ENCODE assay signal across 8 cellular contexts in genomic region chr15:85707519-85708338, GRCh38.
A peak's percentile ranks its signal among the peaks of the same experiment; 100 is the strongest.
DNase-seq lines count a peak whose midpoint lies in the region; ATAC-seq, FAIRE-seq and TF ChIP-seq lines count a peak whose summit lies in the region.

No MANE protein-coding gene starts in this region.

- no peak for TF ChIP-seq POLR2A in uterus (IDR thresholded peaks at IDR 0.05)

- no peak for TF ChIP-seq CTCF in cardiac fibroblast (IDR thresholded peaks at IDR 0.05; ENCODE audit: low read depth, low read length)
- TF ChIP-seq CTCF in uterus (IDR thresholded peaks at IDR 0.05) = no peak

- CTCF ChIA-PET in activated naive CD4-positive, alpha-beta T cell treated with anti-CD3 and anti-CD28 coated beads for 36 hours (lab: Charles Lee) = interaction anchor here (0.6 to 2.2 kb wide), 5 partner anchors 10 to 198 kb away, joined by 3 to 15 read pairs (median 3); no protein-coding TSS in a partner anchor

- H3K4me3 Mint-ChIP-seq in activated naive CD4-positive, alpha-beta T cell treated with anti-CD3 and anti-CD28 coated beads for 36 hours = peak overlapping the region; percentile 79
- peak overlapping the region; percentile 70 to 93 (median 88) for H3K4me3 Mint-ChIP-seq in IgD-negative memory B cell
- H3K4me3 Mint-ChIP-seq in memory B cell = peak overlapping the region; percentile 83

- no peak for FAIRE-seq in GM19239 (lab: Jason Lieb, UNC)

- H3K27ac Mint-ChIP-seq in activated naive CD4-positive, alpha-beta T cell treated with anti-CD3 and anti-CD28 coated beads for 36 hours = peak overlapping the region; percentile 99
- H3K27ac Mint-ChIP-seq in IgD-negative memory B cell = peak overlapping the region; percentile 97 to 99 (median 98)
- H3K27ac Mint-ChIP-seq in memory B cell = peak overlapping the region; percentile 99

- H3K4me1 Mint-ChIP-seq in activated naive CD4-positive, alpha-beta T cell treated with anti-CD3 and anti-CD28 coated beads for 36 hours (ENCODE audit: low read depth) = peaks cover 87% of the 10 kb centered on the region
- H3K4me1 Mint-ChIP-seq in IgD-negative memory B cell = peaks cover 60 to 70% (median 68%) of the 10 kb centered on the region in 3 donors
- peaks cover 48% of the 10 kb centered on the region for H3K4me1 Mint-ChIP-seq in memory B cell

- DNase-seq in activated naive CD4-positive, alpha-beta T cell treated with anti-CD3 and anti-CD28 coated beads for 36 hours = peak; percentile 51
- no peak for DNase-seq in activated naive CD4-positive, alpha-beta T cell treated with anti-CD3 and anti-CD28 coated beads, Interleukin-2, amount 50 U/mL, for 16 hours
- DNase-seq in cardiac fibroblast (ENCODE audit: low read depth in 2 of 2) = peak; percentile 45 to 76
- DNase-seq in memory B cell (ENCODE audit: low spot score in 2 of 2) = no peak
- no peak for DNase-seq in uterus
- no peak for DNase-seq in GM19239 (ENCODE audit: insufficient read length, low spot score)
- no peak for DNase-seq in ureter (ENCODE audit: low spot score)

- ATAC-seq in memory B cell (ENCODE audit: low read depth) = peak; percentile 41

- H3K4me1 ChIP-seq in uterus = peaks cover 11 to 46% of the 10 kb centered on the region in 2 donors

- no peaks in the 10 kb centered on the region for H3K27me3 ChIP-seq in uterus

- peak overlapping the region; percentile 88 to 98 for H3K27ac ChIP-seq in uterus

- no peaks in the 10 kb centered on the region for H3K9me3 Mint-ChIP-seq in activated naive CD4-positive, alpha-beta T cell treated with anti-CD3 and anti-CD28 coated beads for 36 hours
- no peaks in the 10 kb centered on the region for H3K9me3 Mint-ChIP-seq in IgD-negative memory B cell
- H3K9me3 Mint-ChIP-seq in memory B cell = no peaks in the 10 kb centered on the region

- H3K36me3 Mint-ChIP-seq in activated naive CD4-positive, alpha-beta T cell treated with anti-CD3 and anti-CD28 coated beads for 36 hours (ENCODE audit: low read depth) = peaks cover 32% of the 10 kb centered on the region
- H3K36me3 Mint-ChIP-seq in IgD-negative memory B cell = peaks cover 5% of the 10 kb centered on the region
- H3K36me3 Mint-ChIP-seq in memory B cell = peaks cover 20% of the 10 kb centered on the region

- intact Hi-C loops in activated naive CD4-positive, alpha-beta T cell treated with anti-CD3 and anti-CD28 coated beads for 36 hours (cut with micrococcal nuclease) = loop anchor here (1.0 to 10.0 kb wide), 8 partner anchors 17 to 723 kb away; partner anchors contain the start of gene PDE8A
- intact Hi-C loops in uterus (cut with DNase I; ENCODE audit: low total_unique reads) = no loop called here

- H3K36me3 ChIP-seq in uterus = no peaks in the 10 kb centered on the region

- peak overlapping the region; percentile 11 to 21 for H3K4me3 ChIP-seq in cardiac fibroblast (replicated peaks in 1 of 2; ENCODE audit: low read depth in 2 of 2, low read length in 2 of 2)
- peak overlapping the region in 1 of 2 donors; percentile 5 for H3K4me3 ChIP-seq in uterus

- no peaks in the 10 kb centered on the region for H3K9me3 ChIP-seq in uterus

- no peaks in the 10 kb centered on the region for H3K27me3 Mint-ChIP-seq in activated naive CD4-positive, alpha-beta T cell treated with anti-CD3 and anti-CD28 coated beads for 36 hours (ENCODE audit: low read depth)
- H3K27me3 Mint-ChIP-seq in IgD-negative memory B cell (no peaks in the 10 kb centered on the region), memory B cell (no peaks in the 10 kb centered on the region)

Comparison
In these comparisons a context has a peak if more than half of its experiments do, and no peak if none do; other contexts are left out.
1. DNase-seq: peak in activated naive CD4-positive, alpha-beta T cell treated with anti-CD3 and anti-CD28 coated beads for 36 hours (single experiment) and cardiac fibroblast (2 of 2); none in activated naive CD4-positive, alpha-beta T cell treated with anti-CD3 and anti-CD28 coated beads, Interleukin-2, amount 50 U/mL, for 16 hours (single experiment), memory B cell (0 of 2), uterus (0 of 2), GM19239 (single experiment) and ureter (single experiment).
2. Peak in every context shown above with its lines, with median percentiles within 50 percentile points of each other: H3K27ac Mint-ChIP-seq and H3K4me3 Mint-ChIP-seq.